Comparison of ENCODE assay signal across 8 cellular contexts in genomic region chr16:67661101-67661661, GRCh38. TPM values are rescaled to one million over a fixed set of nuclear protein-coding genes. Genes with fewer than 3 reads are reported as not detected.
A peak's percentile ranks its signal among the peaks of the same experiment; 100 is the strongest.
DNase-seq lines count a peak whose midpoint lies in the region; ATAC-seq and TF ChIP-seq lines count a peak whose summit lies in the region.

No MANE protein-coding gene starts in this region.

- peak overlapping the region; percentile 83 for H3K27ac ChIP-seq in stomach smooth muscle (ENCODE audit: low read length)

- H3K27me3 ChIP-seq in stomach smooth muscle (ENCODE audit: control insufficient read depth in 1 of 2, insufficient read depth in 2 of 2, low read length in 2 of 2) = no peaks in the 10 kb centered on the region

- no peaks in the 10 kb centered on the region for H3K9me3 ChIP-seq in stomach smooth muscle (ENCODE audit: control insufficient read depth in 2 of 2, low read length in 2 of 2)

- peaks cover 42% of the 10 kb centered on the region for H3K4me1 Mint-ChIP-seq in brain

- peaks cover 8 to 20% of the 10 kb centered on the region in 2 donors for H3K36me3 ChIP-seq in stomach smooth muscle (ENCODE audit: control insufficient read depth in 2 of 2, insufficient read depth in 2 of 2, low read length in 2 of 2)

- H3K9ac ChIP-seq in stomach smooth muscle (ENCODE audit: low read length in 2 of 2) = peak overlapping the region; percentile 36 to 62

- peak overlapping the region; percentile 72 to 97 (median 95) for H3K27ac Mint-ChIP-seq in brain

- peak overlapping the region; percentile 89 to 97 (median 92) for H3K4me3 Mint-ChIP-seq in brain

- H3K27me3 Mint-ChIP-seq in brain = no peaks in the 10 kb centered on the region

- peaks cover 37% of the 10 kb centered on the region for H3K4me1 ChIP-seq in stomach smooth muscle (ENCODE audit: control insufficient read depth, insufficient read depth, low read length)

- peaks cover 0 to 4% (median 0%) of the 10 kb centered on the region in 5 experiments for H3K9me3 Mint-ChIP-seq in brain

- DNase-seq in NCI-H1417 (lab: John Stamatoyannopoulos, UW) (peak in 2 of 3 experiments; percentile 77 to 81), NCI-H1417 treated with DMSO at 0.1 percent for 48 hours (lab: John Stamatoyannopoulos, UW) (no peak), MV-4-11 (lab: John Stamatoyannopoulos, UW) (peak; percentile 32), kidney tubule cell (ENCODE audit: low spot score) (peak; percentile 77), NCI-H128 (lab: John Stamatoyannopoulos, UW; ENCODE audit: unreplicated experiment) (no peak)

- no peak for TF ChIP-seq CTCF in brain (conservative IDR thresholded peaks at IDR 0.05)

- ATAC-seq in HG03196 (IDR thresholded peaks at IDR 0.05; ENCODE audit: unreplicated experiment) = no peak

- peak overlapping the region; percentile 37 to 96 for H3K4me3 ChIP-seq in stomach smooth muscle (ENCODE audit: low read length in 2 of 2)

- H3K36me3 Mint-ChIP-seq in brain = peaks cover 4% of the 10 kb centered on the region

RNA-seq across cellular contexts. Expression of gene PARD6A, which starts 0.4 kb away (rescaled TPM):
- 39.6 TPM for polyA plus RNA-seq in brain (ENCODE audit: insufficient read depth, low read depth, low replicate concordance)

RNA-seq across cellular contexts. Expression of gene ACD, which starts 1.1 kb away (rescaled TPM):
- 59.2 TPM for polyA plus RNA-seq in brain (ENCODE audit: insufficient read depth, low read depth, low replicate concordance)

RNA-seq across cellular contexts. Expression of gene ENKD1, which starts 5.4 kb away (rescaled TPM):
- 43.7 TPM for polyA plus RNA-seq in brain (ENCODE audit: insufficient read depth, low read depth, low replicate concordance)

RNA-seq across cellular contexts. Expression of gene C16orf86, which starts 5.4 kb away (rescaled TPM):
- 6.6 TPM for polyA plus RNA-seq in brain (ENCODE audit: insufficient read depth, low read depth, low replicate concordance)

RNA-seq across cellular contexts. Expression of gene CARMIL2, which starts 16.2 kb away (rescaled TPM):
- 36.1 TPM for polyA plus RNA-seq in brain (ENCODE audit: insufficient read depth, low read depth, low replicate concordance)

Comparison
In these comparisons a context has a peak if more than half of its experiments do, and no peak if none do; other contexts are left out.
1. DNase-seq: peak in NCI-H1417 (2 of 3), MV-4-11 (single experiment) and kidney tubule cell (single experiment); none in NCI-H1417 treated with DMSO at 0.1 percent for 48 hours (single experiment) and NCI-H128 (single experiment).